8 cellular contexts compared by ENCODE assay signal in the genomic region with DNA sequence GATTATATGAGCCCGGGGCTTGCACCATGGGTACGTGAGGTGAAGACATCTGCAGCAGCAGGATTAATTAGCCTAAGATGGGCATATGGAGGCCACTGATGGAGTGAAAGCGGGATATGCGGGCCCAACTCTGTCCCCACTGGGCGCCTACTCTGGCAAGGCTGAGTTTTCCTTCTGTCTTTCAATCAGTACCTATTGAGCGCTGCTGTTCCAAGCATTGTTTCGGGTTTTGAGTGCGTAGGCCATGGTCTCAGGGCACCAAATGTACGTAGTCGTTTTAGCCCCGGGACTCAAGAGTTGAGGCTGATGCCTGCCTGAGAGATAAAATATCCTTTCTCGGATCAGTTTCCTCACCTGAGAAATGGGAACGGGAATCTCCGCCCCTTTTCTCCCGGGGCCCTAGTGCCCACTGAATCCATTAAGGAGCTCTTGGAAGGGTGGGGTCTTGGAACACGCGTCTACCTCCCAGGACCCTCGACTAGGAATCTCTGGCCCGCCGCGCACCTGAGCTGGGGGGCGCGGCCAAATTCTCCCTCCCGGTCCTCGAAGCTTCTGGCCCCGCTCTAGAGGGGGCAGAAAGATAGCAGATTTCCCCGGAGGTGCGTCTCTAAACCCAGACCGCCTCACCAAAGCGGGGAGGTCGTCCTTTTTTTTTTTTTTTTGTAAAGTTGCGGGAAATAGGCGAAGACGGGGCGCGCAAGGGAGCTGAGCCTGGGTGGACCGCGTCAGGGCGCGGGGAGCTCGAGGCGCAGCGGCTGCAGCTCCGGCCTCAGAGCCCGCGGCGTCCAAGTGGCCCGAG. TPM values are rescaled to one million over a fixed set of nuclear protein-coding genes. Genes with fewer than 3 reads are reported as not detected.
DNase-seq lines count a peak whose midpoint lies in the region; ATAC-seq, FAIRE-seq and TF ChIP-seq lines count a peak whose summit lies in the region.

No MANE protein-coding gene starts in this region.

- no peak overlapping the region for H3K23ac ChIP-seq in IMR-90 (ENCODE audit: low read depth, low read length)

- FAIRE-seq in bronchial epithelial cell (lab: Jason Lieb, UNC) = no peak

- no peak overlapping the region for H2BK15ac ChIP-seq in IMR-90 (ENCODE audit: low read depth, low read length)

- no peak for TF ChIP-seq RAD21 in IMR-90 (IDR thresholded peaks at IDR 0.05; ENCODE audit: low read length)

- H2BK20ac ChIP-seq in IMR-90 (ENCODE audit: low read depth, low read length) = no peak overlapping the region

- peaks cover 9% of the 10 kb centered on the region for H3K9me1 ChIP-seq in IMR-90 (ENCODE audit: insufficient read depth, low read length)

- WGBS in IMR-90 (ENCODE audit: extremely low coverage in 2 of 2, insufficient read length in 1 of 2), 2 experiments = 86% methylated on average over 9 of the region's 48 CpGs; no CpG with 5 or more reads in 1 of the 2 experiments

- peak overlapping the region; percentile 52; the same call in 1 of the 2 replicates for H3K9ac ChIP-seq in IMR-90 (ENCODE audit: low read depth, low read length)

- H3K27me3 ChIP-seq in IMR-90 (ENCODE audit: control insufficient read depth, insufficient read depth, low read length) = peaks cover 4% of the 10 kb centered on the region; the same call in 1 of the 2 replicates
- H3K27me3 ChIP-seq in bronchial epithelial cell (ENCODE audit: control insufficient read depth, insufficient read depth, low read length) = no peaks in the 10 kb centered on the region

- TF ChIP-seq CTCF in 22Rv1 (IDR thresholded peaks at IDR 0.05) = no peak
- no peak for TF ChIP-seq CTCF in IMR-90 (conservative IDR thresholded peaks at IDR 0.05; ENCODE audit: low read depth, low read length)
- TF ChIP-seq CTCF in bronchial epithelial cell (IDR thresholded peaks at IDR 0.05; ENCODE audit: insufficient read depth, low read length, severe bottlenecking) = no peak
- TF ChIP-seq CTCF in mucosa of descending colon (IDR thresholded peaks at IDR 0.05) = no peak

- TF ChIP-seq POLR2A in IMR-90 (IDR thresholded peaks at IDR 0.05; ENCODE audit: low read depth, low read length) = no peak

- H3K4me1 ChIP-seq in IMR-90 (ENCODE audit: control insufficient read depth, insufficient read depth, low read length) (peaks cover 11% of the 10 kb centered on the region), mucosa of descending colon (ENCODE audit: low read depth) (peaks cover 46% of the 10 kb centered on the region)

- peak overlapping the region; percentile 84 for H2AFZ ChIP-seq in IMR-90 (replicated peaks; ENCODE audit: low read length, poor library complexity)

- H4K5ac ChIP-seq in IMR-90 (ENCODE audit: low read depth, low read length) = 0 out of 2 replicates have a peak overlapping the region, but pooled peaks have one; percentile 8

- no peak overlapping the region for H2AK5ac ChIP-seq in IMR-90 (ENCODE audit: low read depth, low read length)

- in situ Hi-C loops in IMR-90 (cut with MboI; ENCODE audit: low sequenced_read_pairs) = loop anchor here (25.0 kb wide), 1 partner anchor 465 kb away; a partner anchor contains a TSS

- BruUV-seq in IMR-90 (replicated peaks; lab: Mats Ljungman, UMichigan) = no TSS peak

- H4K20me1 ChIP-seq in IMR-90 (ENCODE audit: insufficient read depth, low read length) = peaks cover 12% of the 10 kb centered on the region

- no peak overlapping the region for H3K56ac ChIP-seq in IMR-90 (ENCODE audit: extremely low read depth, insufficient read depth, low read length)

- DNase-seq in IMR-90 (no peak), bronchial epithelial cell (ENCODE audit: low read depth) (no peak), mucosa of descending colon (peak in 2 of 3 donors; percentile 49 to 56), hippocampal formation (lab: John Stamatoyannopoulos, UW) (no peak), GM03348 (ENCODE audit: low spot score) (no peak)
- no peak for DNase-seq in NK-92 treated with Interleukin-12 subunit alpha and Interleukin-12 subunit beta, amount 100 ng/mL, for 24 hours (lab: John Stamatoyannopoulos, UW)

- H3K9me3 ChIP-seq in IMR-90 (ENCODE audit: control insufficient read depth, insufficient read depth, low read length) (no peaks in the 10 kb centered on the region), mucosa of descending colon (no peaks in the 10 kb centered on the region)

- peak overlapping the region in 1 of 2 experiments; percentile 0; a peak in 1 of 4 replicates for H4K8ac ChIP-seq in IMR-90 (ENCODE audit: low read depth in 2 of 2, low read length in 2 of 2)

- no peak overlapping the region for H3K4ac ChIP-seq in IMR-90 (ENCODE audit: low read depth, low read length)

- POLR2A ChIA-PET in IMR-90 (lab: Charles Lee; ENCODE audit: unreplicated experiment) = interaction anchor here (0.6 to 1.4 kb wide), 6 partner anchors 10 to 119 kb away, joined by 3 to 9 read pairs (median 4); no protein-coding TSS in a partner anchor

- 0 out of 2 replicates have a peak overlapping the region, but pooled peaks have one; percentile 54 for H3K27ac ChIP-seq in 22Rv1
- peak overlapping the region; percentile 19; the same call in 1 of the 2 replicates for H3K27ac ChIP-seq in IMR-90 (ENCODE audit: insufficient read depth, low read length)

- peak overlapping the region; percentile 90 for H3K4me3 ChIP-seq in IMR-90 (ENCODE audit: insufficient read depth, low read depth, low read length)
- peak overlapping the region; percentile 70 for H3K4me3 ChIP-seq in bronchial epithelial cell (ENCODE audit: low read depth, low read length)
- no peak overlapping the region for H3K4me3 ChIP-seq in mucosa of descending colon

- H3K79me1 ChIP-seq in IMR-90 (ENCODE audit: low read depth in 1 of 2, low read length in 2 of 2) = peaks cover 10 to 30% of the 10 kb centered on the region in 2 experiments; a peak in 3 of 4 replicates

- H2BK120ac ChIP-seq in IMR-90 (ENCODE audit: low read depth, low read length) = no peak overlapping the region

- peak overlapping the region; percentile 31 for H2AK9ac ChIP-seq in IMR-90 (replicated peaks; ENCODE audit: low read depth, low read length, poor library complexity)

- dilution Hi-C loops in IMR-90 (cut with HindIII; ENCODE audit: low sequenced_read_pairs, unreplicated experiment) = loop anchor here (25.0 kb wide), 1 partner anchor 115 kb away; no protein-coding TSS in a partner anchor

- no peak overlapping the region for H2BK5ac ChIP-seq in IMR-90 (ENCODE audit: low read depth, low read length, poor library complexity, severe bottlenecking)

- H3K18ac ChIP-seq in IMR-90 (ENCODE audit: low read depth, low read length) = no peak overlapping the region

- ATAC-seq in IMR-90 (ENCODE audit: low read depth) (no peak), mucosa of descending colon (no peak), HG03175 (IDR thresholded peaks at IDR 0.05; ENCODE audit: unreplicated experiment) (no peak)

- intact Hi-C loops in IMR-90 (cut with micrococcal nuclease) = loop anchor here (1.0 kb wide), 2 partner anchors 10 to 118 kb away; no protein-coding TSS in a partner anchor
- intact Hi-C loops in mucosa of descending colon (cut with DNase I, micrococcal nuclease) = no loop called here

- CTCF ChIA-PET in IMR-90 (lab: Yijun Ruan, JAX) = interaction anchor here (0.8 to 1.9 kb wide), 5 partner anchors 9 to 118 kb away, joined by 3 to 12 read pairs (median 5); no protein-coding TSS in a partner anchor

- H3K4me2 ChIP-seq in IMR-90 (ENCODE audit: low read depth, low read length) = peak overlapping the region; percentile 77

- no peak overlapping the region for H3K14ac ChIP-seq in IMR-90 (replicated peaks; ENCODE audit: low read depth, low read length)

- no peaks in the 10 kb centered on the region for H3K36me3 ChIP-seq in IMR-90 (ENCODE audit: control insufficient read depth, insufficient read depth, low read length)
- H3K36me3 ChIP-seq in bronchial epithelial cell (ENCODE audit: control insufficient read depth, insufficient read depth, low read length) = no peaks in the 10 kb centered on the region
- H3K36me3 ChIP-seq in mucosa of descending colon (ENCODE audit: low read depth) = no peaks in the 10 kb centered on the region

- H4K91ac ChIP-seq in IMR-90 (ENCODE audit: insufficient read depth, low read depth, low read length) = no peak overlapping the region

TF ChIP-seq in IMR-90, 13 proteins besides CTCF, POLR2A, EP300 and RAD21:
- TF ChIP-seq CHD1 (IDR thresholded peaks at IDR 0.05; ENCODE audit: low read depth, low read length) (no peak), BHLHE40 (IDR thresholded peaks at IDR 0.05; ENCODE audit: low read depth, low read length) (no peak), RCOR1 (IDR thresholded peaks at IDR 0.05; ENCODE audit: insufficient replicate concordance, low read length) (no peak), MAFK (IDR thresholded peaks at IDR 0.05; ENCODE audit: low read depth, low read length) (no peak), MXI1 (IDR thresholded peaks at IDR 0.05; ENCODE audit: borderline replicate concordance, low read depth, low read length) (no peak)
- TF ChIP-seq, protein P1, sequence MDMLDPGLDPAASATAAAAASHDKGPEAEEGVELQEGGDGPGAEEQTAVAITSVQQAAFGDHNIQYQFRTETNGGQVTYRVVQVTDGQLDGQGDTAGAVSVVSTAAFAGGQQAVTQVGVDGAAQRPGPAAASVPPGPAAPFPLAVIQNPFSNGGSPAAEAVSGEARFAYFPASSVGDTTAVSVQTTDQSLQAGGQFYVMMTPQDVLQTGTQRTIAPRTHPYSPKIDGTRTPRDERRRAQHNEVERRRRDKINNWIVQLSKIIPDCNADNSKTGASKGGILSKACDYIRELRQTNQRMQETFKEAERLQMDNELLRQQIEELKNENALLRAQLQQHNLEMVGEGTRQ (IDR thresholded peaks at IDR 0.05; ENCODE audit: low read depth, low read length) = no peak
- TF ChIP-seq, protein P2, sequence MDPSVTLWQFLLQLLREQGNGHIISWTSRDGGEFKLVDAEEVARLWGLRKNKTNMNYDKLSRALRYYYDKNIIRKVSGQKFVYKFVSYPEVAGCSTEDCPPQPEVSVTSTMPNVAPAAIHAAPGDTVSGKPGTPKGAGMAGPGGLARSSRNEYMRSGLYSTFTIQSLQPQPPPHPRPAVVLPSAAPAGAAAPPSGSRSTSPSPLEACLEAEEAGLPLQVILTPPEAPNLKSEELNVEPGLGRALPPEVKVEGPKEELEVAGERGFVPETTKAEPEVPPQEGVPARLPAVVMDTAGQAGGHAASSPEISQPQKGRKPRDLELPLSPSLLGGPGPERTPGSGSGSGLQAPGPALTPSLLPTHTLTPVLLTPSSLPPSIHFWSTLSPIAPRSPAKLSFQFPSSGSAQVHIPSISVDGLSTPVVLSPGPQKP (IDR thresholded peaks at IDR 0.05; ENCODE audit: borderline replicate concordance, low read depth, low read length) = no peak

RNA-seq across cellular contexts. Expression of a gene that starts 0.5 kb away (rescaled TPM):
- total RNA-seq in IMR-90 (2012; rRNA removed) (24.9 and 30.8 TPM in 2 replicates), bronchial epithelial cell (6.1 and 27.4 TPM in 2 replicates), mucosa of descending colon (10 to 100 TPM; 28.1 to 31.0 (median 28.3) TPM)
- 35.7 and 38.8 TPM in 2 replicates for polyA plus RNA-seq in IMR-90 (2012; rRNA removed)
- polyA plus RNA-seq in IMR-90 (2012; cell fraction: cytosol; rRNA removed) = 34.7 and 72.2 TPM in 2 replicates
- 24.5 and 60.8 TPM in 2 replicates for polyA plus RNA-seq in IMR-90 (2012; cell fraction: nucleus; rRNA removed; ENCODE audit: low replicate concordance)

Comparison
In these comparisons a context has a peak if more than half of its experiments do, and no peak if none do; other contexts are left out.
1. DNase-seq: peak in mucosa of descending colon (2 of 3); none in IMR-90 (single experiment), bronchial epithelial cell (single experiment), NK-92 treated with Interleukin-12 subunit alpha and Interleukin-12 subunit beta, amount 100 ng/mL, for 24 hours (single experiment), hippocampal formation (0 of 2) and GM03348 (single experiment).